ENCODE assay signal across 9 cellular contexts in genomic region chr4:85498068-85498733, GRCh38. TPM values are rescaled to one million over a fixed set of nuclear protein-coding genes. Genes with fewer than 3 reads are reported as not detected.
DNase-seq lines count a peak whose midpoint lies in the region; ATAC-seq and TF ChIP-seq lines count a peak whose summit lies in the region.
"Had no signal": no experiment of that assay in that cellular context is flagged by ENCODE, and none has a peak within 500 bp of the region (broad histone marks: within the 10 kb centered on the region; RNA-seq: fewer than 3 reads in every experiment).

No MANE protein-coding gene starts in this region.

- H3K4me1 ChIP-seq in heart right ventricle (peaks cover 8 to 52% (median 34%) of the 10 kb centered on the region in 9 donors), upper lobe of left lung (peaks cover 7 to 18% (median 14%) of the 10 kb centered on the region in 4 donors)

- POLR2A ChIA-PET in RWPE1 (lab: Yijun Ruan, JAX; ENCODE audit: low non-redundant PET) = no interaction called here

- 52 to 61% methylated on average over 5 of the region's 5 CpGs for WGBS in heart right ventricle, 2 donors
- whole genome bisulfite sequencing in upper lobe of left lung, 2 donors = 23 to 45% methylated on average over 5 of the region's 5 CpGs

- H3K27me3 ChIP-seq in heart right ventricle (no peaks in the 10 kb centered on the region), upper lobe of left lung (no peaks in the 10 kb centered on the region)

- CTCF ChIA-PET in RWPE1 (lab: Yijun Ruan, JAX) = interaction anchor here (0.6 kb wide), 1 partner anchor 23 kb away, joined by 3 read pairs; no protein-coding TSS in a partner anchor

- ATAC-seq in HG03095 (IDR thresholded peaks at IDR 0.05; ENCODE audit: unreplicated experiment) (peak; percentile 99), heart right ventricle (peak; percentile 60 to 88 (median 80)), upper lobe of left lung (ENCODE audit: low FRiP score in 2 of 2) (peak; percentile 92 to 95)

- intact Hi-C loops in heart right ventricle (cut with DNase I) = loop anchor here in 3 of 10 donors (10.0 kb wide), 3 partner anchors 97 to 247 kb away; no protein-coding TSS in a partner anchor

- no peak for TF ChIP-seq CTCF in RWPE1 (conservative IDR thresholded peaks at IDR 0.05; ENCODE audit: low read depth)
- TF ChIP-seq CTCF in heart right ventricle (IDR thresholded peaks at IDR 0.05) = no peak
- TF ChIP-seq CTCF in upper lobe of left lung (IDR thresholded peaks at IDR 0.05) = no peak

- H3K27ac ChIP-seq in RWPE1 (peak overlapping the region; percentile 94), heart right ventricle (peak overlapping the region in 8 of 10 donors; percentile 34 to 77 (median 60)), upper lobe of left lung (peak overlapping the region; percentile 14 to 71 (median 40))
- H3K27ac ChIP-seq: 22Rv1 had no signal

- TF ChIP-seq EP300 in upper lobe of left lung (IDR thresholded peaks at IDR 0.05) = no peak

- DNase-seq in DMS 273 (lab: John Stamatoyannopoulos, UW; ENCODE audit: unreplicated experiment) = peak; percentile 13
- DNase-seq in DMS 273 treated with DMSO at 0.1 percent for 48 hours (lab: John Stamatoyannopoulos, UW) = no peak
- peak; percentile 45 for DNase-seq in RWPE1 (ENCODE audit: low spot score)
- DNase-seq in heart right ventricle = no peak
- DNase-seq in upper lobe of left lung = peak in 1 of 2 donors; percentile 91
- no peak for DNase-seq in NCI-H1105 (lab: John Stamatoyannopoulos, UW)
- no peak for DNase-seq in NCI-H526 (lab: John Stamatoyannopoulos, UW)

- TF ChIP-seq POLR2A in upper lobe of left lung (IDR thresholded peaks at IDR 0.05) = peak in 1 of 4 donors; percentile 39

- H3K36me3 ChIP-seq in heart right ventricle (no peaks in the 10 kb centered on the region), upper lobe of left lung (no peaks in the 10 kb centered on the region)

- H3K4me3 ChIP-seq in heart right ventricle (no peak overlapping the region), upper lobe of left lung (no peak overlapping the region)

- H3K9me3 ChIP-seq in heart right ventricle (no peaks in the 10 kb centered on the region), upper lobe of left lung (no peaks in the 10 kb centered on the region)

RNA-seq across cellular contexts. Expression of gene ARHGAP24, which starts 23.3 kb away (rescaled TPM):
- 10 to 100 TPM; 13.7 to 35.5 (median 25.0) TPM for total RNA-seq in heart right ventricle
- 10 to 100 TPM in 1 of 2 donors, 1 to 10 TPM in 1; 6.7 to 16.8 TPM for polyA plus RNA-seq in heart right ventricle
- total RNA-seq in upper lobe of left lung = 10 to 100 TPM; 26.4 to 92.2 (median 52.4) TPM

Comparison
In these comparisons a context has a peak if more than half of its experiments do, and no peak if none do; other contexts are left out.
1. DNase-seq: peak in DMS 273 (single experiment) and RWPE1 (single experiment); none in DMS 273 treated with DMSO at 0.1 percent for 48 hours (single experiment), heart right ventricle (0 of 2), NCI-H1105 (single experiment) and NCI-H526 (0 of 2).
2. H3K27ac ChIP-seq: peak in every context shown above with its lines; median percentile 94 in RWPE1; 60 in heart right ventricle; 40 in upper lobe of left lung.
3. Peak in every context shown above with its lines, with median percentiles within 50 percentile points of each other: ATAC-seq.